Comparison of ENCODE assay signal across 19 cellular contexts in the genomic region with DNA sequence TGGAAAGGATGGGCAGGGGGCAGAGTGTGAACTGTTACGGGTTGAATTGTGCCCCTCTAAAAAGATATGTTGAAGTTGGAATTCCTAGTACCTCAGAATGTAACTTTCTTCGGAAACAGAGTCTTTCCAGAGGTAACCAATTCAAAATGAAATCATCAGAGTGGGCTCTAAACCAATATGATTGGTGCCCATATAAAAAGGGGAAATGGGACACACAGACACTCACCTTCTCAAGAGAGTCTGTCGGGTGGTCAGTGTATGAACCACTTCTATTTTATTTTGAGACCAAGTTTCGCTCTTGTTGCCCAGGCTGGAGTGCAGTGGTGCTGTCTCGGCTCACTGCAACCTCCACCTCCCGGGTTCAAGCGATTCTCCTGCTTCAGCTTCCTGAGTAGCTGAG. TPM values are rescaled to one million over a fixed set of nuclear protein-coding genes. Genes with fewer than 3 reads are reported as not detected.
DNase-seq lines count a peak whose midpoint lies in the region; ATAC-seq, FAIRE-seq and TF ChIP-seq lines count a peak whose summit lies in the region.
"Had no signal": no experiment of that assay in that cellular context is flagged by ENCODE, and none has a peak within 500 bp of the region (broad histone marks: within the 10 kb centered on the region; RNA-seq: fewer than 3 reads in every experiment).

No MANE protein-coding gene starts in this region.

- TF ChIP-seq CTCF in Panc1 (IDR thresholded peaks at IDR 0.05) (no peak), GM12878 (IDR thresholded peaks at IDR 0.05 in 2 of 3, conservative IDR thresholded peaks at IDR 0.05 in 1 of 3; ENCODE audit: control insufficient read depth in 2 of 3, extremely low read depth in 1 of 3, insufficient read depth in 1 of 3, low read depth in 3 of 3, low read length in 3 of 3) (no peak), endothelial cell (IDR thresholded peaks at IDR 0.05; ENCODE audit: unreplicated experiment) (no peak)

- RAD21 ChIA-PET in GM12878 (lab: Charles Lee; ENCODE audit: unreplicated experiment): no interaction called here

- H3K4me3 ChIP-seq in Panc1 (ENCODE audit: low read depth in 2 of 2, low read length in 2 of 2) (no peak overlapping the region), GM12878 (no peak overlapping the region)
- H3K4me3 ChIP-seq: GM23338 had no signal

- H3K27me3 ChIP-seq in Panc1 (ENCODE audit: control insufficient read depth, insufficient read depth, low read length) (no peaks in the 10 kb centered on the region), GM12878 (replicated peaks in 1 of 2; ENCODE audit: control insufficient read depth in 2 of 2, insufficient read depth in 2 of 2, low read length in 1 of 2) (no peaks in the 10 kb centered on the region; a peak in 1 of 4 replicates)

- peaks cover 39% of the 10 kb centered on the region for H3K4me1 Mint-ChIP-seq in endothelial cell (ENCODE audit: unreplicated experiment)
- H3K4me1 Mint-ChIP-seq in activated T-cell treated with anti-CD3 and anti-CD28 coated beads, Interleukin-2, amount 50 U/mL, for 4 hours (ENCODE audit: low read depth): peaks cover 11% of the 10 kb centered on the region

- TF ChIP-seq POLR2A in GM12878 (IDR thresholded peaks at IDR 0.05; ENCODE audit: low read depth, low read length): no peak

- H3K4me2 ChIP-seq in GM12878 (ENCODE audit: control insufficient read depth, insufficient read depth): no peak overlapping the region
- H3K4me2 ChIP-seq: GM23338 had no signal

- SMC1A ChIA-PET in GM12878 (lab: Charles Lee; ENCODE audit: uncharacterized antibody, unreplicated experiment): no interaction called here

- peaks cover 11% of the 10 kb centered on the region for H3K36me3 Mint-ChIP-seq in endothelial cell (ENCODE audit: low read depth, unreplicated experiment)
- H3K36me3 Mint-ChIP-seq in activated T-cell treated with anti-CD3 and anti-CD28 coated beads, Interleukin-2, amount 50 U/mL, for 4 hours (ENCODE audit: insufficient read depth): no peaks in the 10 kb centered on the region
- H3K36me3 Mint-ChIP-seq: CD4-positive, alpha-beta memory T cell had no signal

- in situ Hi-C loops in Panc1 (cut with HindIII; ENCODE audit: low pct_unique_long_range_greater_than_20kb, low sequenced_read_pairs) (no loop called here), GM12878 (cut with MboI) (no loop called here)

- H3K27ac ChIP-seq in Panc1 (ENCODE audit: low read length) (peak overlapping the region; percentile 53), GM12878 (ENCODE audit: control insufficient read depth, insufficient read depth) (no peak overlapping the region)

- H3K9me3 ChIP-seq in Panc1 (ENCODE audit: control insufficient read depth, insufficient read depth, low read depth, low read length): no peaks in the 10 kb centered on the region
- no peaks in the 10 kb centered on the region for H3K9me3 ChIP-seq in GM12878 (replicated peaks; ENCODE audit: control insufficient read depth, insufficient read depth, low read length)

- peak overlapping the region; percentile 85 for H3K27ac Mint-ChIP-seq in endothelial cell (ENCODE audit: unreplicated experiment)
- H3K27ac Mint-ChIP-seq: GM23338, H9 had no signal

- intact Hi-C loops in Panc1 (cut with micrococcal nuclease; ENCODE audit: unreplicated experiment): no loop called here
- intact Hi-C loops in GM12878 (cut with micrococcal nuclease; ENCODE audit: unreplicated experiment): no loop called here

- no peak for ATAC-seq in Panc1
- ATAC-seq in GM12878: peak; percentile 21; the same call in 1 of the 3 replicates
- no peak for ATAC-seq in activated T-cell treated with anti-CD3 and anti-CD28 coated beads, Interleukin-2, amount 50 U/mL, for 4 hours
- ATAC-seq: GM23338, HCT116 had no signal

- H3K4me1 ChIP-seq in Panc1 (ENCODE audit: control insufficient read depth, insufficient read depth, low read length) (peaks cover 73% of the 10 kb centered on the region), GM12878 (ENCODE audit: control insufficient read depth, insufficient read depth, low read length) (no peaks in the 10 kb centered on the region)

- H3K9me3 Mint-ChIP-seq in endothelial cell (ENCODE audit: unreplicated experiment): no peaks in the 10 kb centered on the region
- no peaks in the 10 kb centered on the region for H3K9me3 Mint-ChIP-seq in activated T-cell treated with anti-CD3 and anti-CD28 coated beads, Interleukin-2, amount 50 U/mL, for 4 hours
- H3K9me3 Mint-ChIP-seq: GM23338, H9 had no signal

- H4K20me1 ChIP-seq in GM12878 (ENCODE audit: control insufficient read depth, insufficient read depth): no peaks in the 10 kb centered on the region

- TF ChIP-seq RAD21 in GM12878 (IDR thresholded peaks at IDR 0.05; ENCODE audit: insufficient read depth, low read depth, low read length): no peak

- no peak for TF ChIP-seq EP300 in GM12878 (IDR thresholded peaks at IDR 0.05; ENCODE audit: borderline replicate concordance in 1 of 2, control insufficient read depth in 1 of 2, low read depth in 2 of 2, low read length in 2 of 2)

- DNase-seq in activated effector memory CD4-positive, alpha-beta T cell treated with anti-CD3 and anti-CD28 coated beads, Interleukin-2, amount 50 U/mL, for 16 hours: peak; percentile 1
- DNase-seq in activated effector memory CD4-positive, alpha-beta T cell treated with Interleukin-2 at 50 U/mL for 16 hours: no peak
- DNase-seq in Panc1 (ENCODE audit: low read depth, low spot score): no peak
- DNase-seq in GM12878 (ENCODE audit: low read depth, low spot score): no peak
- DNase-seq in endothelial cell (ENCODE audit: low spot score): no peak
- DNase-seq in activated T-cell treated with anti-CD3 and anti-CD28 coated beads, Interleukin-2, amount 50 U/mL, for 4 hours: no peak
- DNase-seq in HuH-7 (ENCODE audit: low spot score): no peak
- DNase-seq in hypothalamus (lab: John Stamatoyannopoulos, UW): no peak
- DNase-seq: C1 segment of cervical spinal cord; CD4-positive, alpha-beta memory T cell; COR-L47; DMS79; H9 had no signal

- 52% methylated on average over 7 of the region's 7 CpGs for WGBS in GM12878 (ENCODE audit: insufficient coverage, insufficient replicate concordance, low lambda C conversion rate, missing lambda C conversion rate)

- POLR2A ChIA-PET in Panc1 (lab: Charles Lee) (no interaction called here), GM12878 (lab: Charles Lee) (interaction anchor here (1.5 kb wide), 1 partner anchor 21 kb away, joined by 3 read pairs; no protein-coding TSS in a partner anchor)

- peaks cover 4% of the 10 kb centered on the region for H3K27me3 Mint-ChIP-seq in endothelial cell (ENCODE audit: unreplicated experiment)
- H3K27me3 Mint-ChIP-seq in activated T-cell treated with anti-CD3 and anti-CD28 coated beads, Interleukin-2, amount 50 U/mL, for 4 hours (ENCODE audit: low read depth): peaks cover 12% of the 10 kb centered on the region

- no peak for FAIRE-seq in GM12878 (lab: Jason Lieb, UNC)
- FAIRE-seq: G401.6, GM18507 had no signal

- H3K4me3 Mint-ChIP-seq in endothelial cell (ENCODE audit: unreplicated experiment): peak overlapping the region; percentile 0
- H3K4me3 Mint-ChIP-seq in activated T-cell treated with anti-CD3 and anti-CD28 coated beads, Interleukin-2, amount 50 U/mL, for 4 hours: no peak overlapping the region
- H3K4me3 Mint-ChIP-seq: CD4-positive, alpha-beta memory T cell; GM23338; H9 had no signal

- CTCF ChIA-PET in Panc1 (lab: Charles Lee) (no interaction called here), GM12878 (lab: Yijun Ruan, JAX) (no interaction called here)

- BruUV-seq in Panc1 (replicated peaks; lab: Mats Ljungman, UMichigan) (no TSS peak), GM12878 (replicated peaks; lab: Mats Ljungman, UMichigan) (no TSS peak)

- no peaks in the 10 kb centered on the region for H3K36me3 ChIP-seq in Panc1 (ENCODE audit: control insufficient read depth, insufficient read depth, low read length)
- H3K36me3 ChIP-seq in GM12878 (ENCODE audit: control insufficient read depth in 2 of 2, insufficient read depth in 2 of 2, low read length in 1 of 2): no peaks in the 10 kb centered on the region

- no peak overlapping the region for H3K9ac ChIP-seq in GM12878 (ENCODE audit: control insufficient read depth, insufficient read depth, low read length)

- H3K79me2 ChIP-seq in GM12878 (ENCODE audit: control insufficient read depth, insufficient read depth, low read length): no peaks in the 10 kb centered on the region

- no peak overlapping the region for H2AFZ ChIP-seq in GM12878 (ENCODE audit: control insufficient read depth, low read depth, low read length)
- H2AFZ ChIP-seq: GM23338 had no signal

TF ChIP-seq in GM12878, 131 proteins besides CTCF, POLR2A, EP300 and RAD21 (continues in another document):
- TF ChIP-seq CREM (IDR thresholded peaks at IDR 0.05; ENCODE audit: low read depth): no peak
- no peak for TF ChIP-seq CEBPB (IDR thresholded peaks at IDR 0.05; ENCODE audit: borderline replicate concordance in 1 of 2, low read depth in 2 of 2, low read length in 2 of 2)
- no peak for TF ChIP-seq ZNF217 (IDR thresholded peaks at IDR 0.05)
- TF ChIP-seq SPI1 (IDR thresholded peaks at IDR 0.05; ENCODE audit: borderline replicate concordance, insufficient read depth, low read depth, low read length): peak; percentile 54; the same call in 1 of the 2 replicates

RNA-seq across cellular contexts. Expression of gene EDARADD, which starts 7.6 kb away (rescaled TPM):
- total RNA-seq in Panc1 (2021; ENCODE audit: unreplicated experiment): 35.4 TPM
- 30.5 TPM for polyA plus RNA-seq in Panc1 (2012; ENCODE audit: insufficient read length)
- total RNA-seq in GM12878 (2013; cell fraction: nucleolus; rRNA removed): 1.4 TPM in 2 replicates
- 4.6 and 6.1 TPM in 2 replicates for total RNA-seq in GM12878 (2014; rRNA removed)
- total RNA-seq in GM12878 (2014; rRNA removed; fragmentation: Illumina TruSeq; extraction: Trizol): 3.9 and 4.8 TPM in 2 replicates
- total RNA-seq in GM12878 (2021): 4.8 and 5.8 TPM in 2 replicates
- 1.7 TPM for polyA plus RNA-seq in GM12878 (2011; ENCODE audit: low read depth)
- polyA plus RNA-seq in GM12878 (2011; rRNA removed): 5.1 and 5.2 TPM in 2 replicates
- 4.3 and 4.4 TPM in 2 replicates for polyA plus RNA-seq in GM12878 (2011; cell fraction: cytosol; rRNA removed)
- polyA plus RNA-seq in GM12878 (2011; cell fraction: nucleus; rRNA removed): 2.3 and 3.6 TPM in 2 replicates
- 1.4 and 1.5 TPM in 2 replicates for polyA plus RNA-seq in GM12878 (2012)
- 5.0 and 5.8 TPM in 2 replicates for polyA plus RNA-seq in GM12878 (2014; fragmentation: Illumina TruSeq; extraction: Trizol)
- polyA plus RNA-seq in GM12878 (2014; fragmentation: Nextera tagmentation; extraction: Ambion mirVana): 1 to 10 TPM in 1 of 2 experiments, under 1 TPM in 1; 0.58 to 1.6 TPM
- 3.4 and 4.0 TPM in 2 replicates for polyA plus RNA-seq in GM12878 (2014; rRNA removed)
- 1 to 10 TPM; 4.3 to 6.0 TPM for polyA plus RNA-seq in GM12878 (2016; fragmentation: Nextera tagmentation; extraction: Ambion mirVana)
- 4.6 and 5.9 TPM in 2 replicates for polyA minus RNA-seq in GM12878 (2011; rRNA and poly(A)+ RNA removed)
- polyA minus RNA-seq in GM12878 (2011; cell fraction: cytosol; rRNA and poly(A)+ RNA removed): 1.7 and 2.5 TPM in 2 replicates
- 1.9 and 2.3 TPM in 2 replicates for polyA minus RNA-seq in GM12878 (2011; cell fraction: nucleus; rRNA and poly(A)+ RNA removed)
- 9.4 TPM for total RNA-seq in endothelial cell (ENCODE audit: unreplicated experiment)
- total RNA-seq in activated T-cell treated with anti-CD3 and anti-CD28 coated beads, Interleukin-2, amount 50 U/mL, for 4 hours: 10 to 100 TPM in 2 of 3 donors, 1 to 10 TPM in 1; 8.2 to 12.4 (median 10.8) TPM
- total RNA-seq: A172 had no signal
- polyA plus RNA-seq: BJ had no signal
